Comparison of ENCODE assay signal across 8 cellular contexts in the genomic region with DNA sequence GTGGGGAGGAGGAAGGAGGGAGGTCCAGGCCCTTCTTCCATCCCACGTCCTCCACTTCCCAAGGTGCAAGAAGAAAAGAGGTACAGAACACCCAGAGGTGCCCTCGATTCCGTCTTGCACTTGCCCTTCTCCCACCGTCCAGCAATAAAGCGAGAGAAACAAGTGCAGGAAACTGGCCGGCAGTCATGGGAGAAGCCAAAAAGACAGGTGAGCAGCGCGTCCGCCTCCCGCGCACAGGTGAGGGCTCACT. TPM values are rescaled to one million over a fixed set of nuclear protein-coding genes. Genes with fewer than 3 reads are reported as not detected.
DNase-seq lines count a peak whose midpoint lies in the region; ATAC-seq and TF ChIP-seq lines count a peak whose summit lies in the region.

No MANE protein-coding gene starts in this region.

- no peaks in the 10 kb centered on the region for H3K9me2 ChIP-seq in MM.1S (replicated peaks; ENCODE audit: insufficient read depth, low read length)

- ATAC-seq in GM18517 (IDR thresholded peaks at IDR 0.05; ENCODE audit: unreplicated experiment), result peak; percentile 12
- ATAC-seq in HG02623 (IDR thresholded peaks at IDR 0.05; ENCODE audit: unreplicated experiment), result no peak

- no peaks in the 10 kb centered on the region for H3K9me3 ChIP-seq in MM.1S (replicated peaks; ENCODE audit: insufficient read depth, low read length)
- H3K9me3 ChIP-seq in endocrine pancreas (ENCODE audit: control insufficient read depth, low read length), result no peaks in the 10 kb centered on the region
- no peaks in the 10 kb centered on the region for H3K9me3 ChIP-seq in ovary

- peak overlapping the region; percentile 59 for H2AFZ ChIP-seq in MM.1S (ENCODE audit: low read length)

- H4K20me1 ChIP-seq in MM.1S (ENCODE audit: insufficient read depth, low read length), result no peaks in the 10 kb centered on the region

- no peak for TF ChIP-seq POLR2A in ovary (IDR thresholded peaks at IDR 0.05)

- H3K27me3 ChIP-seq in MM.1S (replicated peaks; ENCODE audit: insufficient read depth, low read length) (no peaks in the 10 kb centered on the region), endocrine pancreas (ENCODE audit: control insufficient read depth, insufficient read depth, low read length) (no peaks in the 10 kb centered on the region), ovary (no peaks in the 10 kb centered on the region)

- intact Hi-C loops in ovary (cut with DNase I), result no loop called here

- no peak for TF ChIP-seq EP300 in ovary (IDR thresholded peaks at IDR 0.05)

- H3K4me2 ChIP-seq in MM.1S (ENCODE audit: low read depth, low read length), result peak overlapping the region; percentile 63

- WGBS in ovary, 3 donors, result 0 to 1% (median 0%) methylated on average over 11 of the region's 11 CpGs

- H3K9ac ChIP-seq in MM.1S (ENCODE audit: low read length) (peak overlapping the region; percentile 90), endocrine pancreas (ENCODE audit: control insufficient read depth, insufficient read depth, low read length) (peak overlapping the region; percentile 65)

- no peaks in the 10 kb centered on the region for H3K36me3 ChIP-seq in MM.1S (replicated peaks; ENCODE audit: insufficient read depth, low read length)
- no peaks in the 10 kb centered on the region for H3K36me3 ChIP-seq in endocrine pancreas (ENCODE audit: control insufficient read depth, insufficient read depth, low read length)
- H3K36me3 ChIP-seq in ovary, result no peaks in the 10 kb centered on the region

- TF ChIP-seq CTCF in MM.1S (IDR thresholded peaks at IDR 0.05; ENCODE audit: low read length) (no peak), ovary (IDR thresholded peaks at IDR 0.05) (no peak)

- H3K4me3 ChIP-seq in MM.1S (ENCODE audit: low read length) (peak overlapping the region; percentile 84), endocrine pancreas (ENCODE audit: control insufficient read depth, insufficient read depth, low read length) (peak overlapping the region; percentile 57), ovary (peak overlapping the region; percentile 74)

- H3K4me1 ChIP-seq in MM.1S (ENCODE audit: low read length), result peaks cover 12% of the 10 kb centered on the region
- H3K4me1 ChIP-seq in endocrine pancreas (ENCODE audit: control insufficient read depth, insufficient read depth, low read length), result no peaks in the 10 kb centered on the region
- peaks cover 2% of the 10 kb centered on the region for H3K4me1 ChIP-seq in ovary (ENCODE audit: insufficient read depth)

- 0 out of 2 replicates have a peak, but pooled peaks cover 3% of the 10 kb centered on the region for H3F3A ChIP-seq in MM.1S (ENCODE audit: insufficient read depth, low read length)

- DNase-seq in MM.1S (no peak), ovary (no peak), NCI-H2081 treated with DMSO at 0.1 percent for 48 hours (lab: John Stamatoyannopoulos, UW) (no peak), COLO668 (lab: John Stamatoyannopoulos, UW; ENCODE audit: unreplicated experiment) (no peak), medulla oblongata (ENCODE audit: extremely low spot score) (no peak)

- H3K79me2 ChIP-seq in MM.1S (ENCODE audit: low read length), result peaks cover 12% of the 10 kb centered on the region

- peak overlapping the region; percentile 76 for H3K27ac ChIP-seq in MM.1S (ENCODE audit: low read length)
- peak overlapping the region; percentile 47 to 92 for H3K27ac ChIP-seq in ovary

RNA-seq across cellular contexts. Expression of gene C10orf95, which starts 1.3 kb away (rescaled TPM):
- total RNA-seq in ovary, result 10 to 100 TPM in 1 of 7 donors, 1 to 10 TPM in 1, under 1 TPM in 3, not detected in 2; 0.37 to 22.3 (median 0.60) TPM
- polyA plus RNA-seq in ovary, result under 1 TPM in 1 of 2 donors, not detected in 1; 0.11 TPM

RNA-seq across cellular contexts. Expression of gene CUEDC2, which starts 17.7 kb away (rescaled TPM):
- 10 to 100 TPM; 47.7 to 70.8 (median 61.7) TPM for total RNA-seq in ovary
- 10 to 100 TPM; 34.7 to 76.5 TPM for polyA plus RNA-seq in ovary

RNA-seq across cellular contexts. Expression of gene FBXL15, which starts 29.4 kb away (rescaled TPM):
- 10 to 100 TPM; 13.5 to 31.1 (median 19.3) TPM for total RNA-seq in ovary
- polyA plus RNA-seq in ovary, result 10 to 100 TPM in 1 of 2 donors, under 1 TPM in 1; 0.25 to 17.9 TPM

RNA-seq across cellular contexts. Expression of gene PSD, which starts 31.5 kb away (rescaled TPM):
- total RNA-seq in ovary, result 10 to 100 TPM in 6 of 7 donors, 1 to 10 TPM in 1; 4.4 to 34.7 (median 24.5) TPM
- 10 to 100 TPM in 1 of 2 donors, 1 to 10 TPM in 1; 4.6 to 12.4 TPM for polyA plus RNA-seq in ovary

RNA-seq across cellular contexts. Expression of gene ACTR1A, which starts 52.5 kb away (rescaled TPM):
- 10 to 100 TPM; 38.0 to 82.3 (median 60.1) TPM for total RNA-seq in ovary
- polyA plus RNA-seq in ovary, result 10 to 100 TPM; 45.3 to 83.6 TPM
